ENCODE assay signal across 1 cellular context in genomic region chrX:94545722-94546121, GRCh38.
TF ChIP-seq lines count a peak whose summit lies in the region.

No MANE protein-coding gene starts in this region.

TF ChIP-seq in K562, 482 proteins besides CTCF, POLR2A, EP300 and RAD21 (continued from another document):
- TF ChIP-seq ZNF318 (IDR thresholded peaks at IDR 0.05; ENCODE audit: borderline replicate concordance in 1 of 2, low read depth in 1 of 2) (no peak), CBFA2T2 (conservative IDR thresholded peaks at IDR 0.05) (no peak), ZFX (CRISPR knock-in tag; IDR thresholded peaks at IDR 0.05) (no peak), ZC3H4 (CRISPR knock-in tag; IDR thresholded peaks at IDR 0.05; ENCODE audit: borderline replicate concordance) (no peak)
